In genomic region chr6:33391278-33392167, GRCh38 we compare ENCODE assay signal across 1 cellular context.
TF ChIP-seq lines count a peak whose summit lies in the region.

A gene with protein sequence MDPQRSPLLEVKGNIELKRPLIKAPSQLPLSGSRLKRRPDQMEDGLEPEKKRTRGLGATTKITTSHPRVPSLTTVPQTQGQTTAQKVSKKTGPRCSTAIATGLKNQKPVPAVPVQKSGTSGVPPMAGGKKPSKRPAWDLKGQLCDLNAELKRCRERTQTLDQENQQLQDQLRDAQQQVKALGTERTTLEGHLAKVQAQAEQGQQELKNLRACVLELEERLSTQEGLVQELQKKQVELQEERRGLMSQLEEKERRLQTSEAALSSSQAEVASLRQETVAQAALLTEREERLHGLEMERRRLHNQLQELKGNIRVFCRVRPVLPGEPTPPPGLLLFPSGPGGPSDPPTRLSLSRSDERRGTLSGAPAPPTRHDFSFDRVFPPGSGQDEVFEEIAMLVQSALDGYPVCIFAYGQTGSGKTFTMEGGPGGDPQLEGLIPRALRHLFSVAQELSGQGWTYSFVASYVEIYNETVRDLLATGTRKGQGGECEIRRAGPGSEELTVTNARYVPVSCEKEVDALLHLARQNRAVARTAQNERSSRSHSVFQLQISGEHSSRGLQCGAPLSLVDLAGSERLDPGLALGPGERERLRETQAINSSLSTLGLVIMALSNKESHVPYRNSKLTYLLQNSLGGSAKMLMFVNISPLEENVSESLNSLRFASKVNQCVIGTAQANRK (plus strand): TSS chr6:33391823. CDS start chr6:33391986, 163 bp downstream.

TF ChIP-seq in HepG2, 621 proteins besides CTCF, POLR2A, EP300 and RAD21 (continued from another document and continues in another):
- TF ChIP-seq IRF9 (CRISPR knock-in tag; IDR thresholded peaks at IDR 0.05; ENCODE audit: borderline replicate concordance) (peak; percentile 82), HOXD1 (CRISPR knock-in tag; IDR thresholded peaks at IDR 0.05) (peak; percentile 13; the same call in 1 of the 2 replicates), SP2 (CRISPR knock-in tag; IDR thresholded peaks at IDR 0.05) (peak; percentile 93), ZNF30 (CRISPR knock-in tag; IDR thresholded peaks at IDR 0.05) (no peak), RCOR2 (CRISPR knock-in tag; IDR thresholded peaks at IDR 0.05) (no peak), ZNF143 (CRISPR knock-in tag; IDR thresholded peaks at IDR 0.05) (peak; percentile 51), ZC3H13 (CRISPR knock-in tag; IDR thresholded peaks at IDR 0.05) (peak; percentile 98), ZNF205 (CRISPR knock-in tag; IDR thresholded peaks at IDR 0.05) (peak; percentile 84), ARNTL (CRISPR knock-in tag; IDR thresholded peaks at IDR 0.05) (peak; percentile 85), TBX3 (IDR thresholded peaks at IDR 0.05; ENCODE audit: borderline replicate concordance) (peak; percentile 77; the same call in 1 of the 2 replicates), ZNF598 (CRISPR knock-in tag; IDR thresholded peaks at IDR 0.05; ENCODE audit: borderline replicate concordance) (peak; percentile 82; the same call in 1 of the 2 replicates), ZSCAN29 (CRISPR knock-in tag; conservative IDR thresholded peaks at IDR 0.05) (no peak; the same call in 1 of the 2 replicates), ZSCAN21 (CRISPR knock-in tag; IDR thresholded peaks at IDR 0.05; ENCODE audit: borderline replicate concordance) (peak; percentile 74), NCOA5 (CRISPR knock-in tag; IDR thresholded peaks at IDR 0.05) (no peak), CBX2 (IDR thresholded peaks at IDR 0.05; ENCODE audit: low read depth, low read length) (no peak), CBX2 (CRISPR knock-in tag; IDR thresholded peaks at IDR 0.05; ENCODE audit: low read depth) (peak; percentile 99), TFDP1 (CRISPR knock-in tag; IDR thresholded peaks at IDR 0.05; ENCODE audit: borderline replicate concordance) (peak; percentile 97), ZNF562 (CRISPR knock-in tag; IDR thresholded peaks at IDR 0.05; ENCODE audit: borderline replicate concordance) (peak; percentile 55; the same call in 1 of the 2 replicates), ZBTB37 (CRISPR knock-in tag; IDR thresholded peaks at IDR 0.05) (peak; percentile 7; the same call in 1 of the 2 replicates), MTF1 (CRISPR knock-in tag; IDR thresholded peaks at IDR 0.05) (no peak), ZNF747 (CRISPR knock-in tag; IDR thresholded peaks at IDR 0.05; ENCODE audit: borderline replicate concordance) (peak; percentile 81), ZNF557 (CRISPR knock-in tag; IDR thresholded peaks at IDR 0.05) (0 out of 2 replicates have a peak, but pooled peaks have one; percentile 65), PCBP2 (optimal IDR thresholded peaks at IDR 0.05; ENCODE audit: low read depth, low read length, poor library complexity, severe bottlenecking) (no peak), DZIP1 (CRISPR knock-in tag; IDR thresholded peaks at IDR 0.05) (peak; percentile 89), MTF2 (CRISPR knock-in tag; IDR thresholded peaks at IDR 0.05; ENCODE audit: borderline replicate concordance) (peak; percentile 97; the same call in 1 of the 2 replicates), MAFG (CRISPR knock-in tag; IDR thresholded peaks at IDR 0.05) (no peak), ATF2 (CRISPR knock-in tag; IDR thresholded peaks at IDR 0.05) (peak; percentile 91), ZNF878 (CRISPR knock-in tag; IDR thresholded peaks at IDR 0.05) (peak; percentile 45; the same call in 1 of the 2 replicates), E2F1 (CRISPR knock-in tag; IDR thresholded peaks at IDR 0.05) (peak; percentile 99), ZNF468 (CRISPR knock-in tag; IDR thresholded peaks at IDR 0.05) (peak; percentile 57; the same call in 1 of the 2 replicates), SCMH1 (CRISPR knock-in tag; IDR thresholded peaks at IDR 0.05; ENCODE audit: borderline replicate concordance) (no peak)
- TF ChIP-seq, protein P1, sequence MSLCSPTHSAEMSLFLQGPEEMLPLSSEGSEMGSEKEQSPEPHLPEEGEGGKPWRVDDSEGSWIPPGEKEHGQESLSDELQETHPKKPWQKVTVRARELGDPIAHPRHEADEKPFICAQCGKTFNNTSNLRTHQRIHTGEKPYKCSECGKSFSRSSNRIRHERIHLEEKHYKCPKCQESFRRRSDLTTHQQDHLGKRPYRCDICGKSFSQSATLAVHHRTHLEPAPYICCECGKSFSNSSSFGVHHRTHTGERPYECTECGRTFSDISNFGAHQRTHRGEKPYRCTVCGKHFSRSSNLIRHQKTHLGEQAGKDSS (CRISPR knock-in tag; IDR thresholded peaks at IDR 0.05; ENCODE audit: borderline replicate concordance, low read depth), result peak; percentile 68; the same call in 1 of the 2 replicates
- TF ChIP-seq, protein P2, sequence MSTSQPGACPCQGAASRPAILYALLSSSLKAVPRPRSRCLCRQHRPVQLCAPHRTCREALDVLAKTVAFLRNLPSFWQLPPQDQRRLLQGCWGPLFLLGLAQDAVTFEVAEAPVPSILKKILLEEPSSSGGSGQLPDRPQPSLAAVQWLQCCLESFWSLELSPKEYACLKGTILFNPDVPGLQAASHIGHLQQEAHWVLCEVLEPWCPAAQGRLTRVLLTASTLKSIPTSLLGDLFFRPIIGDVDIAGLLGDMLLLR (CRISPR knock-in tag; IDR thresholded peaks at IDR 0.05), result peak; percentile 79; the same call in 1 of the 2 replicates
- TF ChIP-seq, protein P3, sequence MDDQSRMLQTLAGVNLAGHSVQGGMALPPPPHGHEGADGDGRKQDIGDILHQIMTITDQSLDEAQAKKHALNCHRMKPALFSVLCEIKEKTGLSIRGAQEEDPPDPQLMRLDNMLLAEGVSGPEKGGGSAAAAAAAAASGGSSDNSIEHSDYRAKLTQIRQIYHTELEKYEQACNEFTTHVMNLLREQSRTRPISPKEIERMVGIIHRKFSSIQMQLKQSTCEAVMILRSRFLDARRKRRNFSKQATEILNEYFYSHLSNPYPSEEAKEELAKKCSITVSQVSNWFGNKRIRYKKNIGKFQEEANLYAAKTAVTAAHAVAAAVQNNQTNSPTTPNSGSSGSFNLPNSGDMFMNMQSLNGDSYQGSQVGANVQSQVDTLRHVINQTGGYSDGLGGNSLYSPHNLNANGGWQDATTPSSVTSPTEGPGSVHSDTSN (CRISPR knock-in tag; IDR thresholded peaks at IDR 0.05; ENCODE audit: borderline replicate concordance), result no peak
- TF ChIP-seq, protein P4, sequence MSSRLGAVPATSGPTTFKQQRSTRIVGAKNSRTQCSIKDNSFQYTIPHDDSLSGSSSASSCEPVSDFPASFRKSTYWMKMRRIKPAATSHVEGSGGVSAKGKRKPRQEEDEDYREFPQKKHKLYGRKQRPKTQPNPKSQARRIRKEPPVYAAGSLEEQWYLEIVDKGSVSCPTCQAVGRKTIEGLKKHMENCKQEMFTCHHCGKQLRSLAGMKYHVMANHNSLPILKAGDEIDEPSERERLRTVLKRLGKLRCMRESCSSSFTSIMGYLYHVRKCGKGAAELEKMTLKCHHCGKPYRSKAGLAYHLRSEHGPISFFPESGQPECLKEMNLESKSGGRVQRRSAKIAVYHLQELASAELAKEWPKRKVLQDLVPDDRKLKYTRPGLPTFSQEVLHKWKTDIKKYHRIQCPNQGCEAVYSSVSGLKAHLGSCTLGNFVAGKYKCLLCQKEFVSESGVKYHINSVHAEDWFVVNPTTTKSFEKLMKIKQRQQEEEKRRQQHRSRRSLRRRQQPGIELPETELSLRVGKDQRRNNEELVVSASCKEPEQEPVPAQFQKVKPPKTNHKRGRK (CRISPR knock-in tag; IDR thresholded peaks at IDR 0.05), result no peak
- TF ChIP-seq, protein P5, sequence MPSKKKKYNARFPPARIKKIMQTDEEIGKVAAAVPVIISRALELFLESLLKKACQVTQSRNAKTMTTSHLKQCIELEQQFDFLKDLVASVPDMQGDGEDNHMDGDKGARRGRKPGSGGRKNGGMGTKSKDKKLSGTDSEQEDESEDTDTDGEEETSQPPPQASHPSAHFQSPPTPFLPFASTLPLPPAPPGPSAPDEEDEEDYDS (CRISPR knock-in tag; IDR thresholded peaks at IDR 0.05), result peak; percentile 88
- TF ChIP-seq, protein P6, sequence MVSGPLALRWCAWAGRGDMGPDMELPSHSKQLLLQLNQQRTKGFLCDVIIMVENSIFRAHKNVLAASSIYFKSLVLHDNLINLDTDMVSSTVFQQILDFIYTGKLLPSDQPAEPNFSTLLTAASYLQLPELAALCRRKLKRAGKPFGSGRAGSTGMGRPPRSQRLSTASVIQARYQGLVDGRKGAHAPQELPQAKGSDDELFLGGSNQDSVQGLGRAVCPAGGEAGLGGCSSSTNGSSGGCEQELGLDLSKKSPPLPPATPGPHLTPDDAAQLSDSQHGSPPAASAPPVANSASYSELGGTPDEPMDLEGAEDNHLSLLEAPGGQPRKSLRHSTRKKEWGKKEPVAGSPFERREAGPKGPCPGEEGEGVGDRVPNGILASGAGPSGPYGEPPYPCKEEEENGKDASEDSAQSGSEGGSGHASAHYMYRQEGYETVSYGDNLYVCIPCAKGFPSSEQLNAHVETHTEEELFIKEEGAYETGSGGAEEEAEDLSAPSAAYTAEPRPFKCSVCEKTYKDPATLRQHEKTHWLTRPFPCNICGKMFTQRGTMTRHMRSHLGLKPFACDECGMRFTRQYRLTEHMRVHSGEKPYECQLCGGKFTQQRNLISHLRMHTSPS (CRISPR knock-in tag; IDR thresholded peaks at IDR 0.05; ENCODE audit: low read depth), result peak; percentile 36; the same call in 1 of the 2 replicates
